Comparison of ENCODE assay signal across 8 cellular contexts in genomic region chr13:48595330-48596127, GRCh38. TPM values are rescaled to one million over a fixed set of nuclear protein-coding genes. Genes with fewer than 3 reads are reported as not detected.
DNase-seq lines count a peak whose midpoint lies in the region; ATAC-seq and TF ChIP-seq lines count a peak whose summit lies in the region.

No MANE protein-coding gene starts in this region.

- TF ChIP-seq CTCF in fibroblast of villous mesenchyme (IDR thresholded peaks at IDR 0.05; ENCODE audit: insufficient read depth, low read depth, low read length) = peak; percentile 78
- peak; percentile 56 to 88 (median 74) for TF ChIP-seq CTCF in ovary (IDR thresholded peaks at IDR 0.05)

- peak; percentile 54 for ATAC-seq in HG02798 (IDR thresholded peaks at IDR 0.05; ENCODE audit: poor library complexity, unreplicated experiment)
- peak; percentile 81 to 90 for ATAC-seq in activated T-cell treated with anti-CD3 and anti-CD28 coated beads, Interleukin-2, amount 50 U/mL, for 72 hours (replicated peaks in 1 of 2)
- no peak for ATAC-seq in HG03097 (IDR thresholded peaks at IDR 0.05; ENCODE audit: low FRiP score, unreplicated experiment)

- intact Hi-C loops in ovary (cut with DNase I) = loop anchor here (2.0 to 10.0 kb wide), 2 partner anchors 169 to 175 kb away; no protein-coding TSS in a partner anchor

- no peak overlapping the region for H3K4me3 Mint-ChIP-seq in activated T-cell treated with anti-CD3 and anti-CD28 coated beads, Interleukin-2, amount 50 U/mL, for 72 hours

- DNase-seq in NCI-H2107 treated with DMSO at 0.1 percent for 48 hours (lab: John Stamatoyannopoulos, UW; ENCODE audit: unreplicated experiment) (peak; percentile 12), NCI-H2107 (lab: John Stamatoyannopoulos, UW) (no peak), NOMO-1 (lab: John Stamatoyannopoulos, UW; ENCODE audit: unreplicated experiment in 2 of 2) (peak; percentile 51 to 81), fibroblast of villous mesenchyme (ENCODE audit: low read depth) (peak; percentile 84), ovary (peak; percentile 65 to 81 (median 73))
- DNase-seq in activated T-cell treated with anti-CD3 and anti-CD28 coated beads, Interleukin-2, amount 50 U/mL, for 72 hours = peak; percentile 49 to 51

- TF ChIP-seq POLR2A in ovary (IDR thresholded peaks at IDR 0.05) = no peak

- H3K27me3 ChIP-seq in ovary = no peaks in the 10 kb centered on the region

- H3K4me1 Mint-ChIP-seq in activated T-cell treated with anti-CD3 and anti-CD28 coated beads, Interleukin-2, amount 50 U/mL, for 72 hours (ENCODE audit: low read depth) = peaks cover 8% of the 10 kb centered on the region

- H3K4me1 ChIP-seq in ovary (ENCODE audit: insufficient read depth) = peaks cover 6% of the 10 kb centered on the region

- H3K4me3 ChIP-seq in fibroblast of villous mesenchyme (ENCODE audit: low read depth, low read length) (no peak overlapping the region), ovary (no peak overlapping the region)

- H3K9me3 Mint-ChIP-seq in activated T-cell treated with anti-CD3 and anti-CD28 coated beads, Interleukin-2, amount 50 U/mL, for 72 hours = no peaks in the 10 kb centered on the region

- H3K27ac ChIP-seq in ovary = no peak overlapping the region

- H3K36me3 ChIP-seq in ovary = no peaks in the 10 kb centered on the region

- H3K27ac Mint-ChIP-seq in activated T-cell treated with anti-CD3 and anti-CD28 coated beads, Interleukin-2, amount 50 U/mL, for 72 hours = no peak overlapping the region

- no peaks in the 10 kb centered on the region for H3K36me3 Mint-ChIP-seq in activated T-cell treated with anti-CD3 and anti-CD28 coated beads, Interleukin-2, amount 50 U/mL, for 72 hours (ENCODE audit: insufficient read depth in 2 of 2)

- TF ChIP-seq EP300 in ovary (IDR thresholded peaks at IDR 0.05) = no peak

- no peaks in the 10 kb centered on the region for H3K9me3 ChIP-seq in ovary

- WGBS in ovary, 3 donors = 56 to 64% (median 60%) methylated on average over 7 of the region's 7 CpGs

- H3K27me3 Mint-ChIP-seq in activated T-cell treated with anti-CD3 and anti-CD28 coated beads, Interleukin-2, amount 50 U/mL, for 72 hours (ENCODE audit: low read depth) = no peaks in the 10 kb centered on the region

RNA-seq across cellular contexts. Expression of gene CYSLTR2, which starts 58.2 kb away (rescaled TPM):
- total RNA-seq in activated T-cell treated with anti-CD3 and anti-CD28 coated beads, Interleukin-2, amount 50 U/mL, for 72 hours = 1 to 10 TPM; 3.1 to 4.0 TPM
- not detected in 2 replicates for total RNA-seq in fibroblast of villous mesenchyme
- 1 to 10 TPM in 6 of 7 donors, under 1 TPM in 1; 0.30 to 8.3 (median 2.2) TPM for total RNA-seq in ovary
- 1 to 10 TPM in 1 of 2 donors, under 1 TPM in 1; 0.67 to 1.9 TPM for polyA plus RNA-seq in ovary
